ENCODE assay signal across 8 cellular contexts in the genomic region with DNA sequence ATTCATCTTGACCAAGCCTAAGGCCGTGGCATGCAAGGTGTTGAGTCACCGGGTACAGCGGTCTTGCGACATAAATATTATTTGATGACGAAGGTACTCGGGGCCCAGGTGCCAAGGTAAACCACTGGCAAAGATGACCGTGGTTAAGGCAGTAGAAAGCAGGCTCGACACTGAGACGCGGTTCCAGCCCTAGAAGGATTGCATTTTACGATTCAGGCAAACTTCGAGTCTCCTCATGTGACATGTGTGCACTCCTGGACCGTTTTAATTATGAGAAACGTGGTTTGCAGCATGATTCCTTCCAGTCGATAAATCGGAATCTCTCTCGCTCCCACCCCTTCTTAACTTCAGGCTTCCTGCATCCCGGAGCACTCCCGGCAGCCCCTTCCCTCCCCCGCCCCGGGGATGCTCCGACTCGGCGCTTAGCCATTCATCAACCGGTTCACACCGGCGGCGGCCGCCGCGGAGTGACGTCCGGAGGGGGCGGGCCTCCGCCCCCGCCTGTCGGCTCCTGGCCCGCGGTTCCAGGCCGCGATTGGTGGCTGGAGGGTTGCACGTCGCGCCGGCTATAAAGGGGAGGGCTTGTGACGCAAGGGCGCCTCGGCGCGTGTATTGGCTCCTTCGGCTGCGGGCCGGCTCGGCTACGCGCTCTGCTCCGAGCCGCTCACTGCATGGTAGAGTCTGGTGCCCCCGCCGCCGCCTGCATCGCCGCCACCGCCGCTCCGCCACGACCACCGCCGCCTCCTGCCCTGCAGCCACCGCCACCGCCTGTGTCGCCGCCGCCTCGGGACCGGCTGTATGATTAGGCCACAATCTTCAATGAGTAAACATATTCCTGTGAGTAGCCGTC. TPM values are rescaled to one million over a fixed set of nuclear protein-coding genes. Genes with fewer than 3 reads are reported as not detected.
DNase-seq lines count a peak whose midpoint lies in the region; ATAC-seq and TF ChIP-seq lines count a peak whose summit lies in the region.

LOC128125822 (plus strand) TSS at position 598 of the 850 bp plus-strand sequence.
PTP4A1 (plus strand) TSS at position 598 of the 850 bp plus-strand sequence. CDS start 4,401 bp downstream, outside the sequence.

- no peaks in the 10 kb centered on the region for H3K27me3 ChIP-seq in left ventricle myocardium inferior (ENCODE audit: low read depth)

- in situ Hi-C loops in GM13976 (cut with MboI; ENCODE audit: low sequenced_read_pairs, unreplicated experiment): no loop called here

- H3K4me3 Mint-ChIP-seq in progenitor cell of endocrine pancreas (ENCODE audit: low read depth): peak within 1 kb of the TSS; percentile 91

- no peak for TF ChIP-seq CTCF in GM13976 (IDR thresholded peaks at IDR 0.05; ENCODE audit: borderline replicate concordance, control extremely low read depth, extremely low read depth, insufficient read depth, missing control alignments)
- no peak for TF ChIP-seq CTCF in left ventricle myocardium inferior (IDR thresholded peaks at IDR 0.05; ENCODE audit: borderline replicate concordance)
- TF ChIP-seq CTCF in progenitor cell of endocrine pancreas (IDR thresholded peaks at IDR 0.05; ENCODE audit: unreplicated experiment): no peak

- peaks cover 9% of the 10 kb centered on the region for H3K36me3 Mint-ChIP-seq in progenitor cell of endocrine pancreas (ENCODE audit: insufficient read depth)

- no peaks in the 10 kb centered on the region for H3K27me3 Mint-ChIP-seq in progenitor cell of endocrine pancreas

- peak within 1 kb of the TSS; percentile 99 for H3K27ac Mint-ChIP-seq in progenitor cell of endocrine pancreas

- peak within 1 kb of the TSS; percentile 99 for H3K27ac ChIP-seq in left ventricle myocardium inferior (replicated peaks)

- peaks cover 8% of the 10 kb centered on the region for H3K36me3 ChIP-seq in left ventricle myocardium inferior

- peaks cover 44% of the 10 kb centered on the region for H3K4me1 Mint-ChIP-seq in progenitor cell of endocrine pancreas (ENCODE audit: low read depth)

- peak; percentile 95 for DNase-seq in GM13976 (ENCODE audit: low spot score)
- DNase-seq in NCI-H146 treated with DMSO at 0.1 percent for 48 hours (lab: John Stamatoyannopoulos, UW; ENCODE audit: unreplicated experiment): peak; percentile 91
- peak; percentile 89 for DNase-seq in amniotic stem cell (lab: John Stamatoyannopoulos, UW)
- DNase-seq in left ventricle myocardium inferior: peak; percentile 97
- DNase-seq in progenitor cell of endocrine pancreas (ENCODE audit: low spot score, unreplicated experiment): peak; percentile 96
- peak; percentile 98 for DNase-seq in ureter (ENCODE audit: low spot score)

- intact Hi-C loops in T-helper 1 cell treated with Interleukin-12 subunit alpha and Interleukin-12 subunit beta and Interleukin-4 antibody, amounts not matched to agents 30 ng/mL and 1 ng/mL, for 36 hours (cut with micrococcal nuclease): loop anchor here (1.0 to 5.0 kb wide), 3 partner anchors 43 to 150 kb away; partner anchors contain the start of gene PHF3
- intact Hi-C loops in left ventricle myocardium inferior (cut with micrococcal nuclease): no loop called here

- ATAC-seq in HG02870 (IDR thresholded peaks at IDR 0.05; ENCODE audit: unreplicated experiment): peak; percentile 88

- H3K9me3 Mint-ChIP-seq in progenitor cell of endocrine pancreas (ENCODE audit: low read depth): no peaks in the 10 kb centered on the region

- peaks cover 48% of the 10 kb centered on the region for H3K4me1 ChIP-seq in left ventricle myocardium inferior

- H3K4me3 ChIP-seq in left ventricle myocardium inferior: peak within 1 kb of the TSS; percentile 98

- peaks cover 6% of the 10 kb centered on the region for H3K9me3 ChIP-seq in left ventricle myocardium inferior (replicated peaks)

RNA-seq across cellular contexts. Expression of gene PTP4A1, which starts in this region (rescaled TPM):
- 68.9 and 78.1 TPM in 2 replicates for total RNA-seq in T-helper 1 cell treated with Interleukin-12 subunit alpha and Interleukin-12 subunit beta and Interleukin-4 antibody, amounts not matched to agents 30 ng/mL and 1 ng/mL, for 36 hours
- 22.3 TPM for total RNA-seq in left ventricle myocardium inferior
- 91.3 and 95.3 TPM in 2 replicates for total RNA-seq in progenitor cell of endocrine pancreas
- 55.6 TPM for total RNA-seq in ureter

Comparison
In these comparisons a context has a peak if more than half of its experiments do, and no peak if none do; other contexts are left out.
1. Peak in every context shown above with its lines: DNase-seq, ATAC-seq, H3K4me3 ChIP-seq and H3K27ac ChIP-seq.